ENCODE assay signal across 8 cellular contexts in genomic region chr14:105419055-105419304, GRCh38. TPM values are rescaled to one million over a fixed set of nuclear protein-coding genes. Genes with fewer than 3 reads are reported as not detected.
A peak's percentile ranks its signal among the peaks of the same experiment; 100 is the strongest.
DNase-seq lines count a peak whose midpoint lies in the region; ATAC-seq, FAIRE-seq and TF ChIP-seq lines count a peak whose summit lies in the region.

No MANE protein-coding gene starts in this region.

- H3K4me3 Mint-ChIP-seq in CD8-positive, alpha-beta T cell = peak overlapping the region; percentile 78

- peak overlapping the region; percentile 59 for H3K4me3 ChIP-seq in CD8-positive, alpha-beta T cell (ENCODE audit: low read depth, low read length)
- H3K4me3 ChIP-seq in H1 (ENCODE audit: extremely low read depth in 1 of 4, insufficient read depth in 2 of 4, low read depth in 3 of 4, low read length in 4 of 4) (peak overlapping the region; percentile 49 to 74 (median 58)), osteoblast (ENCODE audit: insufficient read depth, low read length) (peak overlapping the region; percentile 80)

- peaks cover 37% of the 10 kb centered on the region for H3K4me1 ChIP-seq in CD8-positive, alpha-beta T cell (ENCODE audit: insufficient read depth, low read length)
- H3K4me1 ChIP-seq in H1 (replicated peaks in 1 of 4; ENCODE audit: control insufficient read depth in 3 of 4, insufficient read depth in 4 of 4, low read length in 3 of 4) (peaks cover 0 to 28% (median 24%) of the 10 kb centered on the region in 4 experiments; a peak in 5 of 7 replicates), osteoblast (ENCODE audit: insufficient read depth, low read length) (peaks cover 19% of the 10 kb centered on the region)

- no peaks in the 10 kb centered on the region for H3K36me3 ChIP-seq in CD8-positive, alpha-beta T cell (ENCODE audit: insufficient read depth, low read length)
- H3K36me3 ChIP-seq in H1 (ENCODE audit: control insufficient read depth in 2 of 4, insufficient read depth in 4 of 4, low read length in 3 of 4) (no peaks in the 10 kb centered on the region; a peak in 3 of 8 replicates), osteoblast (ENCODE audit: insufficient read depth, low read length) (no peaks in the 10 kb centered on the region)

- H2BK5ac ChIP-seq in H1 (ENCODE audit: low read depth, low read length) = peak overlapping the region; percentile 60; the same call in 1 of the 2 replicates

- POLR2A ChIA-PET in CD8-positive, alpha-beta T cell (lab: Charles Lee) = interaction anchor here (0.9 kb wide), 1 partner anchor 53 kb away, joined by 3 read pairs; no protein-coding TSS in a partner anchor
- POLR2A ChIA-PET in H1 (lab: Charles Lee; ENCODE audit: partially characterized antibody) = interaction anchor here (1.2 kb wide), 2 partner anchors 15 to 107 kb away, joined by 3 read pairs; no protein-coding TSS in a partner anchor

- peak overlapping the region in 2 of 4 experiments; percentile 31 to 46; a peak in 4 of 7 replicates for H3K9ac ChIP-seq in H1 (replicated peaks in 1 of 4; ENCODE audit: extremely low read depth in 1 of 4, low read depth in 3 of 4, low read length in 3 of 4)

- H3K79me1 ChIP-seq in H1 (ENCODE audit: low read depth, low read length) = peaks cover 21% of the 10 kb centered on the region

- H4K91ac ChIP-seq in H1 (replicated peaks; ENCODE audit: insufficient read length, low read length) = peak overlapping the region; percentile 15

- TF ChIP-seq EP300 in H1 (IDR thresholded peaks at IDR 0.05; ENCODE audit: borderline replicate concordance in 1 of 2, low read depth in 2 of 2, low read length in 2 of 2) = no peak

- H3K36me3 Mint-ChIP-seq in CD8-positive, alpha-beta T cell = peaks cover 5% of the 10 kb centered on the region

- FAIRE-seq in H1 (lab: Jason Lieb, UNC) (no peak), H54 (lab: Jason Lieb, UNC) (no peak)

- H3K23me2 ChIP-seq in H1 (ENCODE audit: low read depth, low read length) = peaks cover 12% of the 10 kb centered on the region

- TF ChIP-seq POLR2A in H1 (IDR thresholded peaks at IDR 0.05; ENCODE audit: control extremely low read depth in 1 of 2, low read depth in 2 of 2, low read length in 2 of 2) (no peak), H54 (IDR thresholded peaks at IDR 0.05; ENCODE audit: low read depth, low read length) (no peak)

- intact Hi-C loops in CD8-positive, alpha-beta T cell (cut with DNase I, micrococcal nuclease) = loop anchor here in 1 of 2 experiments (10.0 kb wide), 1 partner anchor 1494 kb away; the partner anchor contains the start of gene TDRD9

- H3K4me1 Mint-ChIP-seq in CD8-positive, alpha-beta T cell (ENCODE audit: low read depth) = peaks cover 35% of the 10 kb centered on the region

- H2AK5ac ChIP-seq in H1 (ENCODE audit: low read depth, low read length) = no peak overlapping the region

- H4K8ac ChIP-seq in H1 (ENCODE audit: extremely low read depth, insufficient read depth, low read length) = peak overlapping the region; percentile 80; the same call in 1 of the 2 replicates

- TF ChIP-seq RAD21 in H1 (IDR thresholded peaks at IDR 0.05 in 1 of 2, conservative IDR thresholded peaks at IDR 0.05 in 1 of 2; ENCODE audit: low read depth in 2 of 2, low read length in 2 of 2) = no peak

- no peak overlapping the region for H4K5ac ChIP-seq in H1 (ENCODE audit: insufficient read length, low read depth, low read length)

- H3K4ac ChIP-seq in H1 (replicated peaks; ENCODE audit: insufficient read length, low read depth, low read length) = peak overlapping the region; percentile 97

- H3K18ac ChIP-seq in H1 (ENCODE audit: extremely low read depth, low read length) = peak overlapping the region; percentile 68; the same call in 1 of the 2 replicates

- no peak for DNase-seq in CD8-positive, alpha-beta T cell
- DNase-seq in NCI-H146 treated with DMSO at 0.1 percent for 48 hours (lab: John Stamatoyannopoulos, UW; ENCODE audit: unreplicated experiment) = peak; percentile 47
- DNase-seq in H1 (ENCODE audit: low read depth in 1 of 2, low spot score in 2 of 2) = no peak
- DNase-seq in osteoblast (ENCODE audit: insufficient read length, low spot score, missing footprints) = no peak
- no peak for DNase-seq in UCSD-AML1 (lab: John Stamatoyannopoulos, UW; ENCODE audit: unreplicated experiment)
- no peak for DNase-seq in H54 (ENCODE audit: insufficient read length, low spot score)
- DNase-seq in stimulated activated CD4-positive, alpha-beta T cell treated with anti-CD3 and anti-CD28 coated beads, Interleukin-2, amount 100 ng/mL, for 48 hours = no peak

- H3K56ac ChIP-seq in H1 (replicated peaks; ENCODE audit: insufficient read length, low read depth, low read length) = peak overlapping the region; percentile 59

- H3K27ac ChIP-seq in CD8-positive, alpha-beta T cell (ENCODE audit: low read depth, low read length) = no peak overlapping the region
- 0 out of 2 replicates have a peak overlapping the region, but pooled peaks have one; percentile 34 for H3K27ac ChIP-seq in H1 (ENCODE audit: low read depth, low read length)
- H3K27ac ChIP-seq in osteoblast (ENCODE audit: low read depth, low read length) = no peak overlapping the region

- no peaks in the 10 kb centered on the region for H3K9me3 Mint-ChIP-seq in CD8-positive, alpha-beta T cell

- no peak overlapping the region for H3K14ac ChIP-seq in H1 (ENCODE audit: insufficient read length)

- ATAC-seq in CD8-positive, alpha-beta T cell = no peak
- ATAC-seq in HG03571 (IDR thresholded peaks at IDR 0.05; ENCODE audit: unreplicated experiment) = no peak

- H2AFZ ChIP-seq in H1 (ENCODE audit: low read length) = no peak overlapping the region; the same call in 1 of the 2 replicates
- H2AFZ ChIP-seq in osteoblast (ENCODE audit: low read length) = peak overlapping the region; percentile 87

- H3K4me2 ChIP-seq in H1 (ENCODE audit: insufficient read depth in 1 of 2, low read depth in 2 of 2, low read length in 2 of 2) (peak overlapping the region; percentile 53 to 78), osteoblast (ENCODE audit: insufficient read depth, low read length) (peak overlapping the region; percentile 94)

- H2BK12ac ChIP-seq in H1 (ENCODE audit: low read depth, low read length) = peak overlapping the region; percentile 14; the same call in 1 of the 2 replicates

- CTCF ChIA-PET in CD8-positive, alpha-beta T cell (lab: Charles Lee) = interaction anchor here (1.0 to 1.7 kb wide), 2 partner anchors 48 to 71 kb away, joined by 4 read pairs; no protein-coding TSS in a partner anchor
- CTCF ChIA-PET in H1 (lab: Charles Lee; ENCODE audit: partially characterized antibody) = interaction anchor here (1.0 to 1.8 kb wide), 3 partner anchors 16 to 64 kb away, joined by 4 to 5 read pairs (median 5); no protein-coding TSS in a partner anchor

- peak overlapping the region; percentile 72; the same call in 1 of the 2 replicates for H2BK15ac ChIP-seq in H1 (ENCODE audit: low read length)

- peak overlapping the region; percentile 52 for H3K27ac Mint-ChIP-seq in CD8-positive, alpha-beta T cell

- no peaks in the 10 kb centered on the region for H3K9me3 ChIP-seq in CD8-positive, alpha-beta T cell (ENCODE audit: low read length)
- H3K9me3 ChIP-seq in H1 (ENCODE audit: insufficient read depth in 2 of 2, low read depth in 1 of 2, low read length in 1 of 2) (no peaks in the 10 kb centered on the region), osteoblast (ENCODE audit: low read depth, low read length) (no peaks in the 10 kb centered on the region)

- H3K79me2 ChIP-seq in H1 (ENCODE audit: control insufficient read depth in 1 of 2, insufficient read depth in 2 of 2, low read length in 2 of 2) = peaks cover 18 to 44% of the 10 kb centered on the region in 2 experiments; a peak in 3 of 4 replicates
- H3K79me2 ChIP-seq in osteoblast (ENCODE audit: insufficient read depth, low read length) = peaks cover 41% of the 10 kb centered on the region

- H2BK120ac ChIP-seq in H1 (replicated peaks; ENCODE audit: low read depth, low read length) = no peak overlapping the region

- no peak overlapping the region for H2BK20ac ChIP-seq in H1 (ENCODE audit: low read length)

- H3K27me3 Mint-ChIP-seq in CD8-positive, alpha-beta T cell (ENCODE audit: low read depth) = no peaks in the 10 kb centered on the region

- H3K27me3 ChIP-seq in CD8-positive, alpha-beta T cell (ENCODE audit: insufficient read depth, low read length) = no peaks in the 10 kb centered on the region
- H3K27me3 ChIP-seq in H1 (replicated peaks in 1 of 4; ENCODE audit: control insufficient read depth in 3 of 4, extremely low read depth in 1 of 4, insufficient read depth in 3 of 4, low read length in 3 of 4) = peaks cover 0 to 8% (median 5%) of the 10 kb centered on the region in 4 experiments; a peak in 5 of 7 replicates
- no peaks in the 10 kb centered on the region for H3K27me3 ChIP-seq in osteoblast (ENCODE audit: insufficient read depth, low read length)

- no peak overlapping the region for H3K23ac ChIP-seq in H1 (ENCODE audit: insufficient read length)

- no peak for TF ChIP-seq CTCF in CD8-positive, alpha-beta T cell (IDR thresholded peaks at IDR 0.05)
- TF ChIP-seq CTCF in H1 (IDR thresholded peaks at IDR 0.05; ENCODE audit: control extremely low read depth in 1 of 3, insufficient read depth in 1 of 3, low read depth in 1 of 3, low read length in 3 of 3) (no peak), osteoblast (IDR thresholded peaks at IDR 0.05; ENCODE audit: extremely low read depth, low read depth, low read length) (no peak)

- 76% methylated on average over 6 of the region's 8 CpGs; no CpG with 5 or more reads in 1 of the 2 experiments for WGBS in H1 (ENCODE audit: extremely low coverage in 1 of 2, insufficient coverage in 1 of 2, insufficient read length in 1 of 2, insufficient replicate concordance in 2 of 2, low coverage in 1 of 2, low lambda C conversion rate in 2 of 2, missing lambda C conversion rate in 1 of 2), 2 experiments

- H4K20me1 ChIP-seq in H1 (replicated peaks in 1 of 2; ENCODE audit: control insufficient read depth in 1 of 2, insufficient read depth in 2 of 2, low read length in 2 of 2) (peaks cover 19% of the 10 kb centered on the region in 2 experiments), osteoblast (ENCODE audit: insufficient read depth, low read length) (peaks cover 29% of the 10 kb centered on the region)

RNA-seq across cellular contexts. Expression of gene MTA1, which starts 0.6 kb away (rescaled TPM):
- total RNA-seq in CD8-positive, alpha-beta T cell = 10 to 100 TPM; 75.8 to 90.1 TPM
- 217 and 221 TPM in 2 replicates for total RNA-seq in H1 (2021; fragmentation: NEBNext Ultra II Directional; extraction: Animal tissue kit (Norgen Biotek cat#: 25700))
- 73.9 and 159 TPM in 2 replicates for polyA plus RNA-seq in H1 (2011; rRNA removed)
- polyA plus RNA-seq in H1 (2011; cell fraction: cytosol; rRNA removed) = 107 TPM
- polyA plus RNA-seq in H1 (2011; cell fraction: nucleus; rRNA removed) = 578 TPM
- 172 to 212 TPM (median 181 TPM) in 4 replicates for polyA plus RNA-seq in H1 (2012, experiment 1 of 2)
- 113 TPM for polyA plus RNA-seq in H1 (2012, experiment 2 of 2)
- polyA plus RNA-seq in H1 (2013, experiment 1 of 2) = 173 TPM
- 167 TPM for polyA plus RNA-seq in H1 (2013, experiment 2 of 2)
- polyA minus RNA-seq in H1 (2011; rRNA and poly(A)+ RNA removed) = 58.7 and 60.2 TPM in 2 replicates
- 171 TPM for polyA minus RNA-seq in H1 (2011; cell fraction: cytosol; rRNA and poly(A)+ RNA removed)
- 231 TPM for polyA minus RNA-seq in H1 (2011; cell fraction: nucleus; rRNA and poly(A)+ RNA removed)
- total RNA-seq in osteoblast = 60.4 TPM in 2 replicates

RNA-seq across cellular contexts. Expression of gene TEX22, which starts 20.6 kb away (rescaled TPM):
- total RNA-seq in CD8-positive, alpha-beta T cell = 1 to 10 TPM in 1 of 2 experiments, not detected in 1; 1.1 TPM
- total RNA-seq in H1 (2021; fragmentation: NEBNext Ultra II Directional; extraction: Animal tissue kit (Norgen Biotek cat#: 25700)) = 0.39 and 0.82 TPM in 2 replicates
- 0.24 and 0.67 TPM in 2 replicates for polyA plus RNA-seq in H1 (2011; rRNA removed)
- polyA plus RNA-seq in H1 (2011; cell fraction: cytosol; rRNA removed) = 0.70 TPM
- 5.9 TPM for polyA plus RNA-seq in H1 (2011; cell fraction: nucleus; rRNA removed)
- 0.28 to 0.54 TPM (median 0.42 TPM) in 4 replicates for polyA plus RNA-seq in H1 (2012, experiment 1 of 2)
- polyA plus RNA-seq in H1 (2012, experiment 2 of 2) = 0.05 TPM
- polyA plus RNA-seq in H1 (2013, experiment 1 of 2) = 0.14 TPM
- polyA plus RNA-seq in H1 (2013, experiment 2 of 2) = 0.07 TPM
- polyA minus RNA-seq in H1 (2011; rRNA and poly(A)+ RNA removed) = 0.10 and 0.16 TPM in 2 replicates
- polyA minus RNA-seq in H1 (2011; cell fraction: cytosol; rRNA and poly(A)+ RNA removed) = not detected
- 1.5 TPM for polyA minus RNA-seq in H1 (2011; cell fraction: nucleus; rRNA and poly(A)+ RNA removed)
- total RNA-seq in osteoblast = under 0.01 and 0.29 TPM in 2 replicates

RNA-seq across cellular contexts. Expression of gene CRIP2, which starts 55.6 kb away (rescaled TPM):
- 10 to 100 TPM; 17.1 to 20.7 TPM for total RNA-seq in CD8-positive, alpha-beta T cell
- total RNA-seq in H1 (2021; fragmentation: NEBNext Ultra II Directional; extraction: Animal tissue kit (Norgen Biotek cat#: 25700)) = 4.0 and 4.2 TPM in 2 replicates
- polyA plus RNA-seq in H1 (2011; rRNA removed) = 13.5 and 28.4 TPM in 2 replicates
- 11.7 TPM for polyA plus RNA-seq in H1 (2011; cell fraction: cytosol; rRNA removed)
- 18.2 TPM for polyA plus RNA-seq in H1 (2011; cell fraction: nucleus; rRNA removed)
- polyA plus RNA-seq in H1 (2012, experiment 1 of 2) = 6.1 to 9.1 TPM (median 7.6 TPM) in 4 replicates
- polyA plus RNA-seq in H1 (2012, experiment 2 of 2) = 5.1 TPM
- 6.7 TPM for polyA plus RNA-seq in H1 (2013, experiment 1 of 2)
- polyA plus RNA-seq in H1 (2013, experiment 2 of 2) = 7.7 TPM
- 0.76 and 0.83 TPM in 2 replicates for polyA minus RNA-seq in H1 (2011; rRNA and poly(A)+ RNA removed)
- 3.4 TPM for polyA minus RNA-seq in H1 (2011; cell fraction: cytosol; rRNA and poly(A)+ RNA removed)
- 3.5 TPM for polyA minus RNA-seq in H1 (2011; cell fraction: nucleus; rRNA and poly(A)+ RNA removed)
- total RNA-seq in osteoblast = 31.5 and 43.8 TPM in 2 replicates
